Comparison of ENCODE assay signal across 13 cellular contexts in genomic region chr12:94689002-94689645, GRCh38. TPM values are rescaled to one million over a fixed set of nuclear protein-coding genes. Genes with fewer than 3 reads are reported as not detected.
DNase-seq lines count a peak whose midpoint lies in the region; ATAC-seq and TF ChIP-seq lines count a peak whose summit lies in the region.
"Had no signal": no experiment of that assay in that cellular context is flagged by ENCODE, and none has a peak within 500 bp of the region (broad histone marks: within the 10 kb centered on the region; RNA-seq: fewer than 3 reads in every experiment).

No MANE protein-coding gene starts in this region.

- no peaks in the 10 kb centered on the region for H3K9me2 ChIP-seq in PC-3 (replicated peaks; ENCODE audit: low read length)

- WGBS in suprapubic skin: 64% methylated on average over 7 of the region's 7 CpGs

- H4K20me1 ChIP-seq in PC-3 (ENCODE audit: low read length): no peaks in the 10 kb centered on the region

- no peak for TF ChIP-seq CTCF in PC-3 (conservative IDR thresholded peaks at IDR 0.05; ENCODE audit: low read depth, low read length)
- TF ChIP-seq CTCF in left ventricle myocardium inferior (IDR thresholded peaks at IDR 0.05; ENCODE audit: borderline replicate concordance): no peak
- TF ChIP-seq CTCF in suprapubic skin (IDR thresholded peaks at IDR 0.05): no peak

- no peak for TF ChIP-seq POLR2A in suprapubic skin (IDR thresholded peaks at IDR 0.05)

- no peak for TF ChIP-seq EP300 in suprapubic skin (IDR thresholded peaks at IDR 0.05)

- CTCF ChIA-PET in PC-3 (lab: Charles Lee): no interaction called here

- intact Hi-C loops in PC-3 (cut with micrococcal nuclease): no loop called here
- intact Hi-C loops in left ventricle myocardium inferior (cut with micrococcal nuclease): no loop called here

- H3K4me2 ChIP-seq in PC-3 (ENCODE audit: low read length): no peak overlapping the region

- POLR2A ChIA-PET in PC-3 (lab: Charles Lee; ENCODE audit: unreplicated experiment): no interaction called here

- no TSS peak for BruUV-seq in PC-3 (replicated peaks; lab: Mats Ljungman, UMichigan)

- H3K36me3 ChIP-seq in PC-3 (ENCODE audit: low read depth, low read length): no peaks in the 10 kb centered on the region
- no peaks in the 10 kb centered on the region for H3K36me3 ChIP-seq in left ventricle myocardium inferior
- no peaks in the 10 kb centered on the region for H3K36me3 ChIP-seq in suprapubic skin

- H3K4me3 ChIP-seq in PC-3 (ENCODE audit: low read length) (no peak overlapping the region), left ventricle myocardium inferior (peak overlapping the region; percentile 47), suprapubic skin (peak overlapping the region; percentile 23)

- no peaks in the 10 kb centered on the region for H3K27me3 ChIP-seq in PC-3 (ENCODE audit: low read length)
- H3K27me3 ChIP-seq in left ventricle myocardium inferior (ENCODE audit: low read depth): no peaks in the 10 kb centered on the region
- no peaks in the 10 kb centered on the region for H3K27me3 ChIP-seq in suprapubic skin

- H3K27ac ChIP-seq in PC-3 (ENCODE audit: low read length) (no peak overlapping the region), left ventricle myocardium inferior (replicated peaks) (peak overlapping the region; percentile 38), suprapubic skin (peak overlapping the region; percentile 60)

- no peaks in the 10 kb centered on the region for H3F3A ChIP-seq in PC-3 (ENCODE audit: low read length, unreplicated experiment)

- ATAC-seq in GM21447 (IDR thresholded peaks at IDR 0.05; ENCODE audit: unreplicated experiment) (peak; percentile 59), PC-3 (no peak), HG02623 (IDR thresholded peaks at IDR 0.05; ENCODE audit: unreplicated experiment) (no peak), left lobe of liver (no peak)
- ATAC-seq: HCT116 had no signal

- H3K9ac ChIP-seq in PC-3 (ENCODE audit: low read length): no peak overlapping the region

- no peaks in the 10 kb centered on the region for H3K9me3 ChIP-seq in PC-3 (ENCODE audit: low read length)
- H3K9me3 ChIP-seq in left ventricle myocardium inferior (replicated peaks): no peaks in the 10 kb centered on the region
- H3K9me3 ChIP-seq in suprapubic skin: no peaks in the 10 kb centered on the region

- DNase-seq in PC-3 (no peak), left ventricle myocardium inferior (no peak), suprapubic skin (ENCODE audit: low spot score in 2 of 2) (no peak), left lobe of liver (ENCODE audit: low spot score) (no peak)
- DNase-seq in activated CD4-positive, CD25-positive, alpha-beta regulatory T cell (lab: John Stamatoyannopoulos, UW): no peak
- no peak for DNase-seq in activated effector memory CD4-positive, alpha-beta T cell treated with anti-CD3 and anti-CD28 coated beads, Interleukin-2, amount 50 U/mL, for 16 hours
- DNase-seq: GDM1; immature natural killer cell; KBM-7; stimulated activated naive CD4-positive, alpha-beta T cell had no signal

- H3K4me1 ChIP-seq in PC-3 (ENCODE audit: insufficient read depth, low read length) (peaks cover 8% of the 10 kb centered on the region), left ventricle myocardium inferior (peaks cover 22% of the 10 kb centered on the region), suprapubic skin (peaks cover 14% of the 10 kb centered on the region)

- H3K79me2 ChIP-seq in PC-3 (ENCODE audit: low read length): no peaks in the 10 kb centered on the region

- 0 out of 2 replicates have a peak overlapping the region, but pooled peaks have one; percentile 14 for H2AFZ ChIP-seq in PC-3 (ENCODE audit: low read length)

RNA-seq across cellular contexts. Expression of gene TMCC3, which starts 38.8 kb away (rescaled TPM):
- total RNA-seq in PC-3 (2014; rRNA removed) (4.7 and 6.5 TPM in 2 replicates), left ventricle myocardium inferior (1.7 TPM), suprapubic skin (10 to 100 TPM; 11.2 to 18.1 (median 16.4) TPM), left lobe of liver (2.6 TPM)
